23 cellular contexts compared by ENCODE assay signal in genomic region chr13:85411608-85412007, GRCh38.
"Had no signal": no experiment of that assay in that cellular context is flagged by ENCODE, and none has a peak within 500 bp of the region (broad histone marks: within the 10 kb centered on the region; RNA-seq: fewer than 3 reads in every experiment).

No MANE protein-coding gene starts in this region.

- H3K4me3 Mint-ChIP-seq: memory B cell; naive thymus-derived CD4-positive, alpha-beta T cell; natural killer cell treated with Interleukin-12 subunit alpha and Interleukin-12 subunit beta and Interleukin-15 and Interleukin-18, amount 100 ng/mL, for 72 hours; stimulated activated naive B cell treated with anti-CD40 and anti-IgM and Interleukin-4, amounts not matched to agents 10 μg/mL and 1 μg/mL and 100 μg/mL, for 72 hours; type B pancreatic cell had no signal

- H3K4me1 Mint-ChIP-seq: memory B cell; naive thymus-derived CD4-positive, alpha-beta T cell; stimulated activated naive B cell treated with anti-CD40 and anti-IgM and Interleukin-4, amounts not matched to agents 10 μg/mL and 1 μg/mL and 100 μg/mL, for 72 hours had no signal

- H3K4me3 ChIP-seq: left ventricle myocardium inferior, mucosa of descending colon, ovary, skin epidermis, tibial nerve, uterus had no signal

- H3K27me3 ChIP-seq: ovary, tibial nerve, uterus had no signal

- H3K27me3 Mint-ChIP-seq: memory B cell; naive thymus-derived CD4-positive, alpha-beta T cell; natural killer cell treated with Interleukin-12 subunit alpha and Interleukin-12 subunit beta and Interleukin-15 and Interleukin-18, amount 100 ng/mL, for 72 hours; progenitor cell of endocrine pancreas; stimulated activated naive B cell treated with anti-CD40 and anti-IgM and Interleukin-4, amounts not matched to agents 10 μg/mL and 1 μg/mL and 100 μg/mL, for 72 hours; type B pancreatic cell had no signal

- H3K9me3 Mint-ChIP-seq: stimulated activated naive B cell treated with anti-CD40 and anti-IgM and Interleukin-4, amounts not matched to agents 10 μg/mL and 1 μg/mL and 100 μg/mL, for 72 hours; type B pancreatic cell had no signal

- H3K27ac Mint-ChIP-seq: memory B cell; naive thymus-derived CD4-positive, alpha-beta T cell; natural killer cell treated with Interleukin-12 subunit alpha and Interleukin-12 subunit beta and Interleukin-15 and Interleukin-18, amount 100 ng/mL, for 72 hours; progenitor cell of endocrine pancreas; stimulated activated naive B cell treated with anti-CD40 and anti-IgM and Interleukin-4, amounts not matched to agents 10 μg/mL and 1 μg/mL and 100 μg/mL, for 72 hours; type B pancreatic cell had no signal

- H3K4me1 ChIP-seq: left ventricle myocardium inferior, tibial nerve, uterus had no signal

- H3K27ac ChIP-seq: left ventricle myocardium inferior, ovary, skin epidermis, tibial nerve, uterus had no signal

- DNase-seq: islet precursor cell; left ventricle myocardium inferior; midbrain; mucosa of descending colon; naive thymus-derived CD4-positive, alpha-beta T cell; ovary; retina; right cardiac atrium; stimulated activated CD4-positive, alpha-beta T cell treated with anti-CD3 and anti-CD28 coated beads, Interleukin-12 subunit alpha, Interleukin-12 subunit beta, amount 100 ng/mL, for 4 hours; stimulated activated CD4-positive, alpha-beta T cell treated with anti-CD3 and anti-CD28 coated beads, Interleukin-15, amount 100 ng/mL, for 24 hours; stimulated activated CD4-positive, alpha-beta T cell treated with anti-CD3 and anti-CD28 coated beads, Interleukin-2, amount 100 ng/mL, for 24 hours; stimulated activated CD4-positive, alpha-beta T cell treated with anti-CD3 and anti-CD28 coated beads, Interleukin-4, amount 100 ng/mL, for 1 hour; stimulated activated naive B cell treated with anti-CD40 and anti-IgM and Interleukin-4, amounts not matched to agents 10 μg/mL and 1 μg/mL and 100 μg/mL, for 72 hours; stimulated activated naive CD8-positive, alpha-beta T cell treated with anti-CD3 and anti-CD28 coated beads, Interleukin-15, Interleukin-2, amounts not matched to agents 100 U/mL and 50 U/mL, for 24 hours; substantia nigra; uterus had no signal

- H3K36me3 ChIP-seq: left ventricle myocardium inferior, ovary, tibial nerve, uterus had no signal

- H3K9me3 ChIP-seq: left ventricle myocardium inferior, mucosa of descending colon, ovary, tibial nerve, uterus had no signal

- H3K36me3 Mint-ChIP-seq: memory B cell; naive thymus-derived CD4-positive, alpha-beta T cell; natural killer cell treated with Interleukin-12 subunit alpha and Interleukin-12 subunit beta and Interleukin-15 and Interleukin-18, amount 100 ng/mL, for 72 hours; stimulated activated naive B cell treated with anti-CD40 and anti-IgM and Interleukin-4, amounts not matched to agents 10 μg/mL and 1 μg/mL and 100 μg/mL, for 72 hours; type B pancreatic cell had no signal

- ATAC-seq: mucosa of descending colon; naive thymus-derived CD4-positive, alpha-beta T cell; natural killer cell treated with Interleukin-12 subunit alpha and Interleukin-12 subunit beta and Interleukin-15 and Interleukin-18, amount 100 ng/mL, for 72 hours; right cardiac atrium; sciatic nerve; stimulated activated naive B cell treated with anti-CD40 and anti-IgM and Interleukin-4, amounts not matched to agents 10 μg/mL and 1 μg/mL and 100 μg/mL, for 72 hours; stimulated activated naive CD8-positive, alpha-beta T cell treated with anti-CD3 and anti-CD28 coated beads, Interleukin-15, Interleukin-2, amounts not matched to agents 100 U/mL and 50 U/mL, for 24 hours had no signal
